18 cellular contexts compared by ENCODE assay signal in the genomic region with DNA sequence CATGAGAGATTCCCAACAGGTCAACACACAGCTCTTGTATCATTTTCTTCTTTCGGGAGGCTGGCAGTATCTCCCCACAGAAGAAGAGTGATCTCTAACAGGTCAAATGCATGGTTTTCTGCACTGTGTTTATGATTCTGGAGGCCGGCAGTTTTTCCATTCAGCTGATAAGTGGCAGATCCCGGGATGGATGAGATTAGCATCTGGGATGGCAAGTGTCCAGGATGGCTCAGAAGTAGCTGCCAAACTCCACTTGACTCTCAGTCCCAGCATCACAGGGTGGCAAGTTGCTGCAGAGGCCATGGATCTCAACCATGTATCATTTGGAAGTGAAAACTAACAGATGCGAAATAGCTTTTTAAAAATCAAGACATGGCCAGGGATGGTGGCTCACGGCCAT.
"Had no signal": no experiment of that assay in that cellular context is flagged by ENCODE, and none has a peak within 500 bp of the region (broad histone marks: within the 10 kb centered on the region; RNA-seq: fewer than 3 reads in every experiment).

No MANE protein-coding gene starts in this region.

- H3K4me3 ChIP-seq: heart right ventricle, lower lobe of right lung, suprapubic skin had no signal

- H3K27ac ChIP-seq: epithelial cell of prostate, heart right ventricle, lower lobe of right lung, suprapubic skin, VCaP had no signal

- ATAC-seq: effector memory CD8-positive, alpha-beta T cell; left cardiac atrium; lower lobe of right lung; naive thymus-derived CD4-positive, alpha-beta T cell had no signal

- H3K27me3 ChIP-seq: heart right ventricle, suprapubic skin had no signal

- DNase-seq: activated CD4-positive, alpha-beta T cell treated with anti-CD3 and anti-CD28 coated beads for 1 hour; activated CD4-positive, alpha-beta T cell treated with anti-CD3 and anti-CD28 coated beads, Interleukin-2, amount 50 U/mL, for 4 hours; activated naive CD4-positive, alpha-beta T cell treated with anti-CD3 and anti-CD28 coated beads for 36 hours; activated T-cell treated with anti-CD3 and anti-CD28 coated beads, Interleukin-2, amount 50 U/mL, for 1 hour; dermis blood vessel endothelial cell; effector memory CD8-positive, alpha-beta T cell; foreskin melanocyte; heart right ventricle; left cardiac atrium; lower lobe of right lung; naive thymus-derived CD4-positive, alpha-beta T cell; small intestine; stimulated activated CD4-positive, alpha-beta T cell treated with anti-CD3 and anti-CD28 coated beads, Interleukin-4, amount 100 ng/mL, for 4 hours; stimulated activated CD8-positive, alpha-beta memory T cell treated with anti-CD3 and anti-CD28 coated beads, Interleukin-4, amount 100 ng/mL, for 48 hours; stimulated activated naive CD4-positive, alpha-beta T cell treated with Interleukin-2 at 50 U/mL for 16 hours had no signal

- H3K9me3 ChIP-seq: heart right ventricle, lower lobe of right lung, suprapubic skin had no signal

- H3K36me3 ChIP-seq: heart right ventricle, lower lobe of right lung, suprapubic skin had no signal
